Comparison of ENCODE assay signal across 16 cellular contexts in genomic region chr15:38796589-38796988, GRCh38.
DNase-seq lines count a peak whose midpoint lies in the region; ATAC-seq and TF ChIP-seq lines count a peak whose summit lies in the region.
"Had no signal": no experiment of that assay in that cellular context is flagged by ENCODE, and none has a peak within 500 bp of the region (broad histone marks: within the 10 kb centered on the region; RNA-seq: fewer than 3 reads in every experiment).

No MANE protein-coding gene starts in this region.

- H2BK12ac ChIP-seq in trophoblast cell (ENCODE audit: low read length): no peak overlapping the region

- ATAC-seq in GM23338 (no peak), WTC11 (peak; percentile 39; the same call in 1 of the 2 replicates), HG02610 (IDR thresholded peaks at IDR 0.05; ENCODE audit: unreplicated experiment) (no peak)

- H3K9ac ChIP-seq in trophoblast cell (ENCODE audit: low read length): no peak overlapping the region
- H3K9ac ChIP-seq: BLaER1, GM23248 had no signal

- H3K4me1 ChIP-seq in GM23338 (ENCODE audit: insufficient read depth) (no peaks in the 10 kb centered on the region), trophoblast cell (ENCODE audit: control insufficient read depth in 1 of 2, insufficient read depth in 2 of 2, low read length in 2 of 2) (no peaks in the 10 kb centered on the region)
- H3K4me1 ChIP-seq: BLaER1, HAP-1 had no signal

- H3K4me3 ChIP-seq in GM23338 (no peak overlapping the region), fibroblast of villous mesenchyme (ENCODE audit: low read depth, low read length) (no peak overlapping the region), trophoblast cell (ENCODE audit: low read depth, low read length) (no peak overlapping the region)
- H3K4me3 ChIP-seq: BLaER1, GM23248, HAP-1 had no signal

- H2BK5ac ChIP-seq in trophoblast cell (ENCODE audit: low read depth, low read length, poor library complexity): no peak overlapping the region

- H3K27me3 Mint-ChIP-seq in GM23338 (ENCODE audit: insufficient read depth, low read depth, poor library complexity) (no peaks in the 10 kb centered on the region), WTC11 (ENCODE audit: low read depth) (no peaks in the 10 kb centered on the region; the same call in 1 of the 2 replicates)

- H2AK5ac ChIP-seq in trophoblast cell (ENCODE audit: low read length): no peak overlapping the region

- POLR2A ChIA-PET in WTC11 (lab: Charles Lee): no interaction called here

- H3K9me3 Mint-ChIP-seq in GM23338 (no peaks in the 10 kb centered on the region), WTC11 (peaks cover 17% of the 10 kb centered on the region)

- H4K20me1 ChIP-seq in GM23338 (replicated peaks; ENCODE audit: insufficient read depth): no peaks in the 10 kb centered on the region
- H4K20me1 ChIP-seq: BLaER1 had no signal

- H3K9me2 ChIP-seq in GM23338 (ENCODE audit: insufficient read depth): no peaks in the 10 kb centered on the region

- no peak overlapping the region for H3K18ac ChIP-seq in trophoblast cell (ENCODE audit: low read length)

- H3K27ac ChIP-seq in GM23338 (ENCODE audit: low read depth) (no peak overlapping the region), trophoblast cell (ENCODE audit: low read depth, low read length) (no peak overlapping the region)
- H3K27ac ChIP-seq: BLaER1, GM23248 had no signal

- H3K4me2 ChIP-seq in GM23338 (no peak overlapping the region), trophoblast cell (ENCODE audit: low read length) (no peak overlapping the region)
- H3K4me2 ChIP-seq: BLaER1 had no signal

- no peak overlapping the region for H3K4ac ChIP-seq in trophoblast cell (ENCODE audit: low read depth, low read length)

- H3K9me3 ChIP-seq in trophoblast cell (ENCODE audit: insufficient read depth, low read depth, low read length): no peaks in the 10 kb centered on the region
- H3K9me3 ChIP-seq: HAP-1 had no signal

- no peaks in the 10 kb centered on the region for H3K79me2 ChIP-seq in GM23338 (replicated peaks; ENCODE audit: insufficient read depth)
- no peaks in the 10 kb centered on the region for H3K79me2 ChIP-seq in trophoblast cell (ENCODE audit: control insufficient read depth, insufficient read depth, low read length, poor library complexity)

- H3K4me3 Mint-ChIP-seq in GM23338: no peak overlapping the region
- H3K4me3 Mint-ChIP-seq in WTC11: no peak overlapping the region
- H3K4me3 Mint-ChIP-seq: CD14-positive monocyte; CD4-positive, alpha-beta memory T cell had no signal

- H3K36me3 ChIP-seq in GM23338 (ENCODE audit: insufficient read depth): no peaks in the 10 kb centered on the region
- no peaks in the 10 kb centered on the region for H3K36me3 ChIP-seq in trophoblast cell (ENCODE audit: control insufficient read depth in 1 of 2, insufficient read depth in 2 of 2, low read length in 2 of 2)
- H3K36me3 ChIP-seq: BLaER1, HAP-1 had no signal

- H3K27ac Mint-ChIP-seq in GM23338 (no peak overlapping the region), WTC11 (no peak overlapping the region)
- H3K27ac Mint-ChIP-seq: CD14-positive monocyte; CD4-positive, alpha-beta memory T cell had no signal

- no peak overlapping the region for H3K23ac ChIP-seq in trophoblast cell (ENCODE audit: low read length)

- no peak; a peak in 1 of 4 replicates for TF ChIP-seq CTCF in GM23338 (conservative IDR thresholded peaks at IDR 0.05; ENCODE audit: low read depth in 2 of 2)
- no peak for TF ChIP-seq CTCF in WTC11 (IDR thresholded peaks at IDR 0.05)
- TF ChIP-seq CTCF in fibroblast of villous mesenchyme (IDR thresholded peaks at IDR 0.05; ENCODE audit: insufficient read depth, low read depth, low read length): no peak

- no peak overlapping the region for H2AFZ ChIP-seq in GM23338
- no peak overlapping the region for H2AFZ ChIP-seq in trophoblast cell (ENCODE audit: insufficient read depth, low read length, poor library complexity)
- H2AFZ ChIP-seq: GM23248 had no signal

- no peaks in the 10 kb centered on the region for H3F3A ChIP-seq in GM23338 (replicated peaks; ENCODE audit: low read depth)

- no peak overlapping the region for H4K8ac ChIP-seq in trophoblast cell (ENCODE audit: low read depth, low read length)

- no peak overlapping the region for H4K12ac ChIP-seq in trophoblast cell (ENCODE audit: low read depth, low read length)

- peaks cover 16% of the 10 kb centered on the region for H3K4me1 Mint-ChIP-seq in GM23338
- H3K4me1 Mint-ChIP-seq in WTC11: peaks cover 14% of the 10 kb centered on the region
- H3K4me1 Mint-ChIP-seq: CD4-positive, alpha-beta memory T cell had no signal

- WGBS in trophoblast cell (ENCODE audit: extremely low coverage, insufficient coverage, insufficient read length): no CpG with 5 or more reads among the region's 3 CpGs

- H3K27me3 ChIP-seq in GM23338 (ENCODE audit: insufficient read depth) (no peaks in the 10 kb centered on the region), trophoblast cell (ENCODE audit: insufficient read depth, low read length) (no peaks in the 10 kb centered on the region)
- H3K27me3 ChIP-seq: BLaER1 had no signal

- H3K36me3 Mint-ChIP-seq in GM23338 (ENCODE audit: low read depth) (no peaks in the 10 kb centered on the region), WTC11 (peaks cover 3% of the 10 kb centered on the region; the same call in 1 of the 2 replicates)
- H3K36me3 Mint-ChIP-seq: CD14-positive monocyte; CD4-positive, alpha-beta memory T cell had no signal

- CTCF ChIA-PET in WTC11 (lab: Charles Lee): interaction anchor here (0.6 kb wide), 2 partner anchors 12 to 784 kb away, joined by 3 read pairs; partner anchors contain the start of gene THBS1

- DNase-seq in GM23338 (ENCODE audit: low spot score) (peak; percentile 58), WTC11 (ENCODE audit: low spot score) (no peak), fibroblast of villous mesenchyme (ENCODE audit: low read depth) (peak; percentile 31), trophoblast cell (peak; percentile 9 to 23), midbrain (lab: John Stamatoyannopoulos, UW) (no peak), NCI-H1092 treated with DMSO at 0.1 percent for 48 hours (lab: John Stamatoyannopoulos, UW) (no peak)
- DNase-seq: 8988T; CD4-positive, alpha-beta memory T cell; DMS153; DMS79; GDM1 had no signal

- H3K14ac ChIP-seq in trophoblast cell (ENCODE audit: low read length): no peak overlapping the region

- H2BK120ac ChIP-seq in trophoblast cell (ENCODE audit: insufficient read depth, low read length, poor library complexity): no peak overlapping the region

- no peaks in the 10 kb centered on the region for H3K79me1 ChIP-seq in trophoblast cell (ENCODE audit: low read length)

- no peak overlapping the region for H4K91ac ChIP-seq in trophoblast cell (ENCODE audit: low read depth, low read length)

TF ChIP-seq in GM23338, 12 proteins besides CTCF, POLR2A, EP300 and RAD21 (continues in another document):
- no peak for TF ChIP-seq POLR2AphosphoS5 (IDR thresholded peaks at IDR 0.05; ENCODE audit: low read depth)
- no peak for TF ChIP-seq JUNB (IDR thresholded peaks at IDR 0.05; ENCODE audit: unreplicated experiment)
- TF ChIP-seq ZNF331 (CRISPR knock-in tag; IDR thresholded peaks at IDR 0.05; ENCODE audit: low read depth): no peak
- no peak for TF ChIP-seq ZNF114 (CRISPR knock-in tag; IDR thresholded peaks at IDR 0.05)

TF ChIP-seq in WTC11, 78 proteins besides CTCF, POLR2A, EP300 and RAD21:
- TF ChIP-seq FOXP1 (CRISPR knock-in tag; IDR thresholded peaks at IDR 0.05; ENCODE audit: borderline replicate concordance) (no peak), NFYB (CRISPR knock-in tag; conservative IDR thresholded peaks at IDR 0.05; ENCODE audit: low read depth) (no peak), IRF1 (CRISPR knock-in tag; IDR thresholded peaks at IDR 0.05) (no peak), ATF3 (CRISPR knock-in tag; conservative IDR thresholded peaks at IDR 0.05) (no peak), ZNF232 (CRISPR knock-in tag; IDR thresholded peaks at IDR 0.05) (no peak), ZNF219 (CRISPR knock-in tag; IDR thresholded peaks at IDR 0.05; ENCODE audit: borderline replicate concordance) (no peak), EMX1 (CRISPR knock-in tag; IDR thresholded peaks at IDR 0.05) (no peak), ETV6 (CRISPR knock-in tag; IDR thresholded peaks at IDR 0.05) (no peak), SMAD3 (CRISPR knock-in tag; IDR thresholded peaks at IDR 0.05; ENCODE audit: borderline replicate concordance) (no peak), E2F4 (CRISPR knock-in tag; IDR thresholded peaks at IDR 0.05; ENCODE audit: borderline replicate concordance, low read depth) (no peak), KAT7 (CRISPR knock-in tag; IDR thresholded peaks at IDR 0.05; ENCODE audit: borderline replicate concordance) (no peak), TEAD1 (CRISPR knock-in tag; IDR thresholded peaks at IDR 0.05) (no peak)

Comparison
In these comparisons a context has a peak if more than half of its experiments do, and no peak if none do; other contexts are left out.
1. DNase-seq: peak in GM23338 (single experiment), fibroblast of villous mesenchyme (single experiment) and trophoblast cell (2 of 2); none in WTC11 (single experiment), midbrain (single experiment) and NCI-H1092 treated with DMSO at 0.1 percent for 48 hours (single experiment).